ENCODE assay signal across 10 cellular contexts in genomic region chr17:77129568-77130301, GRCh38. TPM values are rescaled to one million over a fixed set of nuclear protein-coding genes. Genes with fewer than 3 reads are reported as not detected.
DNase-seq lines count a peak whose midpoint lies in the region; ATAC-seq, FAIRE-seq and TF ChIP-seq lines count a peak whose summit lies in the region.
"Had no signal": no experiment of that assay in that cellular context is flagged by ENCODE, and none has a peak within 500 bp of the region (broad histone marks: within the 10 kb centered on the region; RNA-seq: fewer than 3 reads in every experiment).

No MANE protein-coding gene starts in this region.

- peak overlapping the region; percentile 2 for H3K27ac ChIP-seq in mammary epithelial cell (ENCODE audit: insufficient read depth, low read depth, low read length)
- no peak overlapping the region for H3K27ac ChIP-seq in mesendoderm (ENCODE audit: low read depth, low read length)
- H3K27ac ChIP-seq in transverse colon: peak overlapping the region in 3 of 4 donors; percentile 18 to 28 (median 25)
- no peak overlapping the region for H3K27ac ChIP-seq in pancreas
- H3K27ac ChIP-seq: C4-2B had no signal

- H3K27me3 Mint-ChIP-seq in activated naive CD4-positive, alpha-beta T cell treated with anti-CD3 and anti-CD28 coated beads for 36 hours (ENCODE audit: low read depth): no peaks in the 10 kb centered on the region

- dilution Hi-C loops in mammary epithelial cell (cut with HindIII; ENCODE audit: low sequenced_read_pairs): no loop called here

- peak overlapping the region; percentile 53 for H3K27ac Mint-ChIP-seq in activated naive CD4-positive, alpha-beta T cell treated with anti-CD3 and anti-CD28 coated beads for 36 hours

- H3K36me3 ChIP-seq in mammary epithelial cell (ENCODE audit: insufficient read depth, low read length): no peaks in the 10 kb centered on the region
- no peaks in the 10 kb centered on the region for H3K36me3 ChIP-seq in mesendoderm (ENCODE audit: control insufficient read depth, insufficient read depth, low read length)
- H3K36me3 ChIP-seq in transverse colon: no peaks in the 10 kb centered on the region
- no peaks in the 10 kb centered on the region for H3K36me3 ChIP-seq in pancreas

- in situ Hi-C loops in mammary epithelial cell (cut with MboI; ENCODE audit: low sequenced_read_pairs in 2 of 2): no loop called here
- in situ Hi-C loops in transverse colon (cut with MboI; ENCODE audit: low pct_ligation_motif_present in 1 of 4, low pct_unique_long_range_greater_than_20kb in 1 of 4, low sequenced_read_pairs in 3 of 4): no loop called here

- H4K5ac ChIP-seq in mesendoderm (ENCODE audit: low read length): no peak overlapping the region

- H3K18ac ChIP-seq in mesendoderm (ENCODE audit: low read length): no peak overlapping the region

- 43% methylated on average over 13 of the region's 13 CpGs for WGBS in mammary epithelial cell (ENCODE audit: low coverage, missing lambda C conversion rate)
- no CpG with 5 or more reads among the region's 13 CpGs for WGBS in mesendoderm (ENCODE audit: extremely low coverage, insufficient coverage, low lambda C conversion rate)
- 38 to 44% methylated on average over 3 to 13 of the region's 13 CpGs for WGBS in transverse colon (ENCODE audit: low coverage in 1 of 2), 2 donors
- WGBS in pancreas, 2 donors: 77 to 81% methylated on average over 13 of the region's 13 CpGs

- TF ChIP-seq POLR2A in transverse colon (IDR thresholded peaks at IDR 0.05): no peak

- H2AK5ac ChIP-seq in mesendoderm (ENCODE audit: low read length): no peak overlapping the region

- no peak overlapping the region for H3K23ac ChIP-seq in mesendoderm (ENCODE audit: low read length)

- no TSS peak for BruUV-seq in mammary epithelial cell (replicated peaks; lab: Mats Ljungman, UMichigan)

- H2BK5ac ChIP-seq in mesendoderm (ENCODE audit: low read length): no peak overlapping the region

- no peak overlapping the region for H3K4me3 ChIP-seq in mammary epithelial cell (replicated peaks in 1 of 3; ENCODE audit: insufficient read depth in 1 of 3, low read depth in 2 of 3, low read length in 3 of 3)
- H3K4me3 ChIP-seq in mesendoderm (ENCODE audit: low read length): no peak overlapping the region
- no peak overlapping the region for H3K4me3 ChIP-seq in transverse colon
- no peak overlapping the region for H3K4me3 ChIP-seq in pancreas

- no peaks in the 10 kb centered on the region for H3K9me3 Mint-ChIP-seq in activated naive CD4-positive, alpha-beta T cell treated with anti-CD3 and anti-CD28 coated beads for 36 hours

- DNase-seq in activated naive CD4-positive, alpha-beta T cell treated with anti-CD3 and anti-CD28 coated beads for 36 hours: no peak
- no peak for DNase-seq in activated naive CD4-positive, alpha-beta T cell treated with Interleukin-2 at 50 U/mL for 16 hours
- DNase-seq in mammary epithelial cell (no peak), mesendoderm (no peak), transverse colon (no peak), GM10248 (ENCODE audit: extremely low spot score) (no peak), AML-193 (lab: John Stamatoyannopoulos, UW) (no peak), pancreas (no peak)
- DNase-seq: activated T-cell treated with anti-CD3 and anti-CD28 coated beads, Interleukin-2, amount 50 U/mL, for 48 hours had no signal

- H3K4me3 Mint-ChIP-seq in activated naive CD4-positive, alpha-beta T cell treated with anti-CD3 and anti-CD28 coated beads for 36 hours: no peak overlapping the region

- H3K9ac ChIP-seq in mammary epithelial cell (ENCODE audit: insufficient read depth, low read length) (no peak overlapping the region), mesendoderm (ENCODE audit: low read length) (peak overlapping the region; percentile 8)

- no peak overlapping the region for H4K8ac ChIP-seq in mesendoderm (ENCODE audit: low read depth, low read length)

- peak overlapping the region; percentile 54 for H2AFZ ChIP-seq in mammary epithelial cell (ENCODE audit: low read depth, low read length)

- H3K27me3 ChIP-seq in mammary epithelial cell (ENCODE audit: insufficient read depth, low read length): no peaks in the 10 kb centered on the region
- H3K27me3 ChIP-seq in mesendoderm (ENCODE audit: insufficient read depth, low read length, poor library complexity): no peaks in the 10 kb centered on the region
- H3K27me3 ChIP-seq in transverse colon: no peaks in the 10 kb centered on the region
- no peaks in the 10 kb centered on the region for H3K27me3 ChIP-seq in pancreas

- TF ChIP-seq EP300 in transverse colon (IDR thresholded peaks at IDR 0.05; ENCODE audit: low read depth): no peak

- intact Hi-C loops in activated naive CD4-positive, alpha-beta T cell treated with anti-CD3 and anti-CD28 coated beads for 36 hours (cut with micrococcal nuclease): loop anchor here (2.0 to 5.0 kb wide), 2 partner anchors 33 to 1598 kb away; no protein-coding TSS in a partner anchor
- intact Hi-C loops in mammary epithelial cell (cut with micrococcal nuclease) (loop anchor here (5.0 kb wide), 1 partner anchor 158 kb away; no protein-coding TSS in a partner anchor), transverse colon (cut with DNase I; ENCODE audit: low total_unique reads) (no loop called here), pancreas (cut with DNase I) (no loop called here)

- no peaks in the 10 kb centered on the region for H3K36me3 Mint-ChIP-seq in activated naive CD4-positive, alpha-beta T cell treated with anti-CD3 and anti-CD28 coated beads for 36 hours (ENCODE audit: low read depth)

- H3K4me2 ChIP-seq in mammary epithelial cell (ENCODE audit: insufficient read depth, low read depth, low read length) (no peak overlapping the region), mesendoderm (ENCODE audit: low read length) (no peak overlapping the region)

- H3K9me3 ChIP-seq in mammary epithelial cell (replicated peaks; ENCODE audit: insufficient read depth, low read length): no peaks in the 10 kb centered on the region
- no peaks in the 10 kb centered on the region for H3K9me3 ChIP-seq in transverse colon
- no peaks in the 10 kb centered on the region for H3K9me3 ChIP-seq in pancreas

- H3K79me2 ChIP-seq in mammary epithelial cell (ENCODE audit: insufficient read depth, low read length) (no peaks in the 10 kb centered on the region), mesendoderm (ENCODE audit: control insufficient read depth, insufficient read depth, low read length) (no peaks in the 10 kb centered on the region)

- no peak for FAIRE-seq in pancreas (lab: Jason Lieb, UNC)

- H3K79me1 ChIP-seq in mesendoderm (ENCODE audit: low read length): no peaks in the 10 kb centered on the region

- POLR2A ChIA-PET in GM10248 (lab: Yijun Ruan, JAX): interaction anchor here (0.6 kb wide), 1 partner anchor 43 kb away, joined by 7 read pairs; no protein-coding TSS in a partner anchor

- peaks cover 19% of the 10 kb centered on the region for H3K4me1 Mint-ChIP-seq in activated naive CD4-positive, alpha-beta T cell treated with anti-CD3 and anti-CD28 coated beads for 36 hours (ENCODE audit: low read depth)

- no peaks in the 10 kb centered on the region for H4K20me1 ChIP-seq in mammary epithelial cell (ENCODE audit: insufficient read depth, low read length)

- H2BK15ac ChIP-seq in mesendoderm (replicated peaks; ENCODE audit: low read depth): no peak overlapping the region

- H3K4ac ChIP-seq in mesendoderm (ENCODE audit: low read depth, low read length): no peak overlapping the region

- H3K56ac ChIP-seq in mesendoderm (ENCODE audit: low read length): no peak overlapping the region

- ATAC-seq in pancreas: no peak

- H3K4me1 ChIP-seq in mammary epithelial cell (ENCODE audit: insufficient read depth, low read length) (peaks cover 62% of the 10 kb centered on the region), mesendoderm (ENCODE audit: control insufficient read depth, low read depth, low read length) (peaks cover 6% of the 10 kb centered on the region), transverse colon (peaks cover 0 to 31% (median 7%) of the 10 kb centered on the region in 4 donors), pancreas (peaks cover 0 to 17% (median 8%) of the 10 kb centered on the region in 3 donors)

- CTCF ChIA-PET in activated naive CD4-positive, alpha-beta T cell treated with anti-CD3 and anti-CD28 coated beads for 36 hours (lab: Charles Lee): interaction anchor here (0.6 to 1.8 kb wide), 4 partner anchors 8 to 42 kb away, joined by 3 to 5 read pairs (median 4); no protein-coding TSS in a partner anchor
- CTCF ChIA-PET in mammary epithelial cell (lab: Charles Lee; ENCODE audit: low non-redundant PET) (no interaction called here), GM10248 (lab: Yijun Ruan, JAX) (interaction anchor here (1.2 to 1.5 kb wide), 2 partner anchors 10 to 11 kb away, joined by 3 to 6 read pairs; partner anchors contain the start of gene SEC14L1)

- TF ChIP-seq CTCF in mammary epithelial cell (conservative IDR thresholded peaks at IDR 0.05 in 1 of 2, IDR thresholded peaks at IDR 0.05 in 1 of 2; ENCODE audit: extremely low read depth in 1 of 2, insufficient read depth in 1 of 2, low read depth in 1 of 2, low read length in 2 of 2) (no peak), transverse colon (IDR thresholded peaks at IDR 0.05) (no peak), GM10248 (IDR thresholded peaks at IDR 0.05; ENCODE audit: control extremely low read depth, extremely low read depth, low read depth, missing control alignments) (no peak), pancreas (IDR thresholded peaks at IDR 0.05) (no peak)

- no peak overlapping the region for H2BK120ac ChIP-seq in mesendoderm (ENCODE audit: low read depth, low read length)

RNA-seq across cellular contexts. Expression of gene SEC14L1, which starts 11.0 kb away (rescaled TPM):
- total RNA-seq in activated naive CD4-positive, alpha-beta T cell treated with anti-CD3 and anti-CD28 coated beads for 36 hours: 10 to 100 TPM; 39.6 to 42.5 TPM
- total RNA-seq in mammary epithelial cell: 10 to 100 TPM; 66.0 to 67.6 TPM
- polyA plus RNA-seq in mammary epithelial cell: 34.8 TPM
- 53.9 TPM for polyA minus RNA-seq in mammary epithelial cell
- polyA plus RNA-seq in mesendoderm (2013, experiment 1 of 2): 29.1 TPM
- polyA plus RNA-seq in mesendoderm (2013, experiment 2 of 2): 31.2 TPM
- total RNA-seq in transverse colon: 10 to 100 TPM; 16.8 to 34.6 (median 23.8) TPM
- 10 to 100 TPM; 28.7 to 45.5 (median 34.2) TPM for total RNA-seq in pancreas
- polyA plus RNA-seq in pancreas: 10 to 100 TPM; 17.8 to 18.6 TPM

Comparison
In these comparisons a context has a peak if more than half of its experiments do, and no peak if none do; other contexts are left out.
1. H3K27ac ChIP-seq: peak in mammary epithelial cell (single experiment) and transverse colon (3 of 4); none in mesendoderm (single experiment) and pancreas (0 of 4).
2. intact Hi-C loops: an anchor here in activated naive CD4-positive, alpha-beta T cell treated with anti-CD3 and anti-CD28 coated beads for 36 hours (2.0 to 5.0 kb wide) and mammary epithelial cell (5.0 kb wide); none called in transverse colon and pancreas.